ENCODE assay signal across 37 cellular contexts in the genomic region with DNA sequence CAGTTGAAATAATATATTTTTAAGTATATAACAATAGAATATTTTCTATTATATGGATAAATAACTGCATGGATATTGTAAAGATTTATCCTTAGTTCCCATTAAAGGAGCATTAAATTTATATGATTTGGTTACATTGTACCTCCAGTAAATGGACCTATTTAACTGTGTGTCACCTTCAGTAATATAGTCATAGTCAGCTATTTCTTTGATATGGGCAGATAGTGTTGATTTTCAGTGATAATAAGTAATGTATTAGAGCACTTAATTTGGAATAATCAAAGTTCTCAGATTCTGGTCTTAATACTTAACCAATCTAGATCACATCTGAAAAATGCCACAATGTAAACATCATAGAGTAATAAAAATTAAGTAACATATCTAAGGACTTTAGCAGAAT.
"Had no signal": no experiment of that assay in that cellular context is flagged by ENCODE, and none has a peak within 500 bp of the region (broad histone marks: within the 10 kb centered on the region; RNA-seq: fewer than 3 reads in every experiment).

No MANE protein-coding gene starts in this region.

- H3K27me3 Mint-ChIP-seq: activated B cell treated with CpG ODN at 0.5 μM for 24 hours; activated CD4-positive, alpha-beta memory T cell treated with anti-CD3 and anti-CD28 coated beads for 36 hours; activated CD4-positive, alpha-beta T cell treated with anti-CD3 and anti-CD28 coated beads, Interleukin-2, amount 10 ng/mL, durations not matched to agents 24 days and 14 days; activated CD8-positive, alpha-beta T cell treated with anti-CD3 and anti-CD28 coated beads for 36 hours; activated naive CD8-positive, alpha-beta T cell treated with anti-CD3 and anti-CD28 coated beads for 36 hours; activated T-helper 17 cell treated with anti-CD3 and anti-CD28 coated beads, Interleukin-2, amount 50 U/mL, for 72 hours had no signal

- H3K27ac ChIP-seq: adrenal gland, body of pancreas, brain microvascular endothelial cell, breast epithelium, VCaP had no signal

- ATAC-seq: activated CD8-positive, alpha-beta T cell treated with anti-CD3 and anti-CD28 coated beads for 36 hours; activated naive CD4-positive, alpha-beta T cell treated with anti-CD3 and anti-CD28 coated beads, Interleukin-2, amount 50 U/mL, for 72 hours; activated T-cell treated with anti-CD3 and anti-CD28 coated beads, Interleukin-2, amount 50 U/mL, for 4 hours; activated T-cell treated with anti-CD3 and anti-CD28 coated beads, Interleukin-2, amount 50 U/mL, for 72 hours; activated T-helper 17 cell treated with anti-CD3 and anti-CD28 coated beads, Interleukin-2, amount 50 U/mL, for 72 hours; body of pancreas had no signal

- H3K4me1 Mint-ChIP-seq: activated B cell treated with CpG ODN at 0.5 μM for 24 hours; activated CD4-positive, alpha-beta T cell treated with anti-CD3 and anti-CD28 coated beads, Interleukin-2, amount 10 ng/mL, durations not matched to agents 24 days and 14 days; activated naive CD8-positive, alpha-beta T cell treated with anti-CD3 and anti-CD28 coated beads for 36 hours; activated T-helper 17 cell treated with anti-CD3 and anti-CD28 coated beads, Interleukin-2, amount 50 U/mL, for 72 hours had no signal

- FAIRE-seq: astrocyte, TTC549 had no signal

- H3K36me3 Mint-ChIP-seq: activated CD4-positive, alpha-beta memory T cell treated with anti-CD3 and anti-CD28 coated beads for 36 hours; activated naive CD4-positive, alpha-beta T cell treated with anti-CD3 and anti-CD28 coated beads, Interleukin-2, amount 50 U/mL, for 72 hours; activated naive CD8-positive, alpha-beta T cell treated with anti-CD3 and anti-CD28 coated beads for 36 hours had no signal

- H3K9me3 ChIP-seq: adrenal gland, body of pancreas, breast epithelium had no signal

- H3K36me3 ChIP-seq: adrenal gland, brain microvascular endothelial cell, breast epithelium had no signal

- H3K9me3 Mint-ChIP-seq: activated CD4-positive, alpha-beta T cell treated with anti-CD3 and anti-CD28 coated beads, Interleukin-2, amount 10 ng/mL, durations not matched to agents 24 days and 14 days; activated CD8-positive, alpha-beta T cell treated with anti-CD3 and anti-CD28 coated beads for 36 hours; activated T-helper 1 cell treated with anti-CD3 and anti-CD28 coated beads, Interleukin-12 subunit alpha, Interleukin-12 subunit beta, Interleukin-2, Interleukin-4 antibody, amounts not matched to agents 30 ng/mL and 10 ng/mL and 1 ng/mL, durations not matched to agents 14 hours and 24 hours and 36 hours had no signal

- H3K27ac Mint-ChIP-seq: activated B cell treated with CpG ODN at 0.5 μM for 24 hours; activated CD4-positive, alpha-beta memory T cell treated with anti-CD3 and anti-CD28 coated beads for 36 hours; activated CD4-positive, alpha-beta T cell treated with anti-CD3 and anti-CD28 coated beads, Interleukin-2, amount 10 ng/mL, durations not matched to agents 24 days and 14 days; activated CD8-positive, alpha-beta T cell treated with anti-CD3 and anti-CD28 coated beads for 36 hours; activated naive CD4-positive, alpha-beta T cell treated with anti-CD3 and anti-CD28 coated beads for 36 hours; activated naive CD4-positive, alpha-beta T cell treated with anti-CD3 and anti-CD28 coated beads, Interleukin-2, amount 50 U/mL, for 72 hours; activated naive CD8-positive, alpha-beta T cell treated with anti-CD3 and anti-CD28 coated beads for 36 hours; activated T-cell treated with anti-CD3 and anti-CD28 coated beads, Interleukin-2, amount 50 U/mL, for 72 hours; activated T-helper 1 cell treated with anti-CD3 and anti-CD28 coated beads, Interleukin-12 subunit alpha, Interleukin-12 subunit beta, Interleukin-2, Interleukin-4 antibody, amounts not matched to agents 30 ng/mL and 10 ng/mL and 1 ng/mL, durations not matched to agents 14 hours and 24 hours and 36 hours; activated T-helper 17 cell treated with anti-CD3 and anti-CD28 coated beads, Interleukin-2, amount 50 U/mL, for 72 hours; T-helper 1 cell treated with Interleukin-12 subunit alpha and Interleukin-12 subunit beta and Interleukin-4 antibody, amounts not matched to agents 30 μg/mL and 1 μg/mL, for 36 hours; T-helper 2 cell treated with Interferon-gamma antibody and Interleukin-4, amounts not matched to agents 5 μg/mL and 100 μg/mL, for 36 hours had no signal

- H3K27me3 ChIP-seq: adrenal gland, body of pancreas, brain microvascular endothelial cell, breast epithelium had no signal

- H3K4me3 ChIP-seq: adrenal gland, body of pancreas, breast epithelium had no signal

- H3K4me1 ChIP-seq: adrenal gland, body of pancreas, breast epithelium had no signal

- H3K4me3 Mint-ChIP-seq: activated B cell treated with CpG ODN at 0.5 μM for 24 hours; activated CD4-positive, alpha-beta memory T cell treated with anti-CD3 and anti-CD28 coated beads for 36 hours; activated CD4-positive, alpha-beta T cell treated with anti-CD3 and anti-CD28 coated beads, Interleukin-2, amount 10 ng/mL, durations not matched to agents 24 days and 14 days; activated CD8-positive, alpha-beta T cell treated with anti-CD3 and anti-CD28 coated beads for 36 hours; activated naive CD4-positive, alpha-beta T cell treated with anti-CD3 and anti-CD28 coated beads for 36 hours; activated naive CD8-positive, alpha-beta T cell treated with anti-CD3 and anti-CD28 coated beads for 36 hours; activated T-cell treated with anti-CD3 and anti-CD28 coated beads, Interleukin-2, amount 50 U/mL, for 4 hours; activated T-cell treated with anti-CD3 and anti-CD28 coated beads, Interleukin-2, amount 50 U/mL, for 72 hours; activated T-helper 1 cell treated with anti-CD3 and anti-CD28 coated beads, Interleukin-12 subunit alpha, Interleukin-12 subunit beta, Interleukin-2, Interleukin-4 antibody, amounts not matched to agents 30 ng/mL and 10 ng/mL and 1 ng/mL, durations not matched to agents 14 hours and 24 hours and 36 hours; activated T-helper 17 cell treated with anti-CD3 and anti-CD28 coated beads, Interleukin-2, amount 50 U/mL, for 72 hours; T-helper 1 cell treated with Interleukin-12 subunit alpha and Interleukin-12 subunit beta and Interleukin-4 antibody, amounts not matched to agents 30 μg/mL and 1 μg/mL, for 36 hours; T-helper 2 cell treated with Interferon-gamma antibody and Interleukin-4, amounts not matched to agents 5 μg/mL and 100 μg/mL, for 36 hours had no signal

- DNase-seq: activated B cell treated with CpG ODN at 0.5 μM for 24 hours; activated CD4-positive, alpha-beta memory T cell treated with anti-CD3 and anti-CD28 coated beads for 36 hours; activated CD4-positive, alpha-beta T cell treated with anti-CD3 and anti-CD28 coated beads for 4 hours; activated CD4-positive, alpha-beta T cell treated with anti-CD3 and anti-CD28 coated beads, Interleukin-2, amount 10 ng/mL, durations not matched to agents 24 days and 14 days; activated CD4-positive, alpha-beta T cell treated with anti-CD3 and anti-CD28 coated beads, Interleukin-2, amount 50 U/mL, for 1 hour; activated CD4-positive, alpha-beta T cell treated with anti-CD3 and anti-CD28 coated beads, Interleukin-2, amount 50 U/mL, for 4 hours; activated CD4-positive, CD25-positive, alpha-beta regulatory T cell treated with anti-CD3 and anti-CD28 coated beads, Interleukin-2, amount 50 U/mL, for 72 hours; activated CD8-positive, alpha-beta memory T cell treated with anti-CD3 and anti-CD28 coated beads, Interleukin-2, amount 50 U/mL, for 4 hours; activated CD8-positive, alpha-beta T cell treated with anti-CD3 and anti-CD28 coated beads for 36 hours; activated effector memory CD4-positive, alpha-beta T cell treated with anti-CD3 and anti-CD28 coated beads, Interleukin-2, amount 50 U/mL, for 16 hours; activated gamma-delta T cell treated with Interleukin-2 at 50 U/mL for 16 hours; activated naive CD4-positive, alpha-beta T cell; activated naive CD4-positive, alpha-beta T cell treated with anti-CD3 and anti-CD28 coated beads for 36 hours; activated naive CD4-positive, alpha-beta T cell treated with anti-CD3 and anti-CD28 coated beads, Interleukin-2, amount 50 U/mL, for 16 hours; activated naive CD8-positive, alpha-beta T cell treated with anti-CD3 and anti-CD28 coated beads for 36 hours; activated T-cell treated with anti-CD3 and anti-CD28 coated beads for 4 hours; activated T-cell treated with anti-CD3 and anti-CD28 coated beads, Interleukin-2, amount 50 U/mL, for 1 hour; activated T-cell treated with anti-CD3 and anti-CD28 coated beads, Interleukin-2, amount 50 U/mL, for 4 hours; activated T-cell treated with anti-CD3 and anti-CD28 coated beads, Interleukin-2, amount 50 U/mL, for 72 hours; adrenal gland; amniotic stem cell; aorta; body of pancreas; brain microvascular endothelial cell; central memory CD4-positive, alpha-beta T cell; T-helper 1 cell; T-helper 2 cell; T-helper 9 cell had no signal
